Comparison of ENCODE assay signal across 8 cellular contexts in genomic region chr16:46830417-46830901, GRCh38. TPM values are rescaled to one million over a fixed set of nuclear protein-coding genes. Genes with fewer than 3 reads are reported as not detected.
A peak's percentile ranks its signal among the peaks of the same experiment; 100 is the strongest.
DNase-seq lines count a peak whose midpoint lies in the region; ATAC-seq and TF ChIP-seq lines count a peak whose summit lies in the region.

No MANE protein-coding gene starts in this region.

- H3K27me3 ChIP-seq in mammary epithelial cell (ENCODE audit: insufficient read depth, low read length): no peaks in the 10 kb centered on the region
- H3K27me3 ChIP-seq in right lobe of liver: no peaks in the 10 kb centered on the region

- peaks cover 50% of the 10 kb centered on the region for H3K79me2 ChIP-seq in mammary epithelial cell (ENCODE audit: insufficient read depth, low read length)

- TF ChIP-seq CTCF in mammary epithelial cell (conservative IDR thresholded peaks at IDR 0.05 in 1 of 2, IDR thresholded peaks at IDR 0.05 in 1 of 2; ENCODE audit: extremely low read depth in 1 of 2, insufficient read depth in 1 of 2, low read depth in 1 of 2, low read length in 2 of 2) (peak in 1 of 2 donors; percentile 1), right lobe of liver (IDR thresholded peaks at IDR 0.05) (peak in 1 of 4 donors; percentile 8)

- peak overlapping the region; percentile 87 for H3K9ac ChIP-seq in mammary epithelial cell (ENCODE audit: insufficient read depth, low read length)

- peak; percentile 51 for DNase-seq in NK-92 treated with Interleukin-12 subunit alpha and Interleukin-12 subunit beta, amount 100 ng/mL, for 24 hours (lab: John Stamatoyannopoulos, UW)
- DNase-seq in NK-92 (lab: John Stamatoyannopoulos, UW; ENCODE audit: unreplicated experiment): no peak
- peak; percentile 16 for DNase-seq in T follicular helper cell (ENCODE audit: low read depth)
- no peak for DNase-seq in mammary epithelial cell
- DNase-seq in right lobe of liver: peak; percentile 59 to 73 (median 60)
- peak; percentile 13 to 27 for DNase-seq in stimulated activated CD8-positive, alpha-beta memory T cell treated with anti-CD3 and anti-CD28 coated beads, Interleukin-2, amount 100 ng/mL, for 48 hours (ENCODE audit: low read depth in 2 of 2)
- no peak for DNase-seq in putamen (ENCODE audit: low spot score)

- intact Hi-C loops in mammary epithelial cell (cut with micrococcal nuclease) (loop anchor here (2.0 kb wide), 1 partner anchor 140 kb away; no protein-coding TSS in a partner anchor), right lobe of liver (cut with DNase I) (no loop called here)

- H3K4me2 ChIP-seq in mammary epithelial cell (ENCODE audit: insufficient read depth, low read depth, low read length): peak overlapping the region; percentile 96

- H3K27ac ChIP-seq in mammary epithelial cell (ENCODE audit: insufficient read depth, low read depth, low read length) (peak overlapping the region; percentile 82), right lobe of liver (peak overlapping the region; percentile 89 to 92 (median 90))

- H3K4me3 ChIP-seq in mammary epithelial cell (replicated peaks in 1 of 3; ENCODE audit: insufficient read depth in 1 of 3, low read depth in 2 of 3, low read length in 3 of 3) (peak overlapping the region; percentile 80 to 96 (median 81)), right lobe of liver (peak overlapping the region; percentile 82 to 88 (median 87))

- BruUV-seq in mammary epithelial cell (replicated peaks; lab: Mats Ljungman, UMichigan): no TSS peak

- no peaks in the 10 kb centered on the region for H3K36me3 ChIP-seq in mammary epithelial cell (ENCODE audit: insufficient read depth, low read length)
- H3K36me3 ChIP-seq in right lobe of liver: no peaks in the 10 kb centered on the region

- no peaks in the 10 kb centered on the region for H4K20me1 ChIP-seq in mammary epithelial cell (ENCODE audit: insufficient read depth, low read length)

- CTCF ChIA-PET in mammary epithelial cell (lab: Charles Lee; ENCODE audit: low non-redundant PET): no interaction called here

- dilution Hi-C loops in mammary epithelial cell (cut with HindIII; ENCODE audit: low sequenced_read_pairs): no loop called here

- 0% methylated on average over 6 of the region's 45 CpGs for WGBS in mammary epithelial cell (ENCODE audit: low coverage, missing lambda C conversion rate)
- under 1% methylated on average over 14 of the region's 45 CpGs for WGBS in right lobe of liver (ENCODE audit: insufficient coverage, low coverage, low lambda C conversion rate, missing lambda C conversion rate)

- H2AFZ ChIP-seq in mammary epithelial cell (ENCODE audit: low read depth, low read length): peak overlapping the region; percentile 96

- in situ Hi-C loops in mammary epithelial cell (cut with MboI; ENCODE audit: low sequenced_read_pairs in 2 of 2): no loop called here

- ATAC-seq in HG03064 (IDR thresholded peaks at IDR 0.05; ENCODE audit: low read depth, unreplicated experiment) (peak; percentile 9), right lobe of liver (peak; percentile 23 to 54 (median 46))

- H3K4me1 ChIP-seq in mammary epithelial cell (ENCODE audit: insufficient read depth, low read length): peaks cover 8% of the 10 kb centered on the region
- peaks cover 0 to 28% (median 3%) of the 10 kb centered on the region in 4 donors for H3K4me1 ChIP-seq in right lobe of liver

- H3K9me3 ChIP-seq in mammary epithelial cell (replicated peaks; ENCODE audit: insufficient read depth, low read length) (no peaks in the 10 kb centered on the region), right lobe of liver (no peaks in the 10 kb centered on the region)

- TF ChIP-seq POLR2A in right lobe of liver (IDR thresholded peaks at IDR 0.05): no peak

RNA-seq across cellular contexts. Expression of gene C16orf87, which starts 0.5 kb away (rescaled TPM):
- total RNA-seq in mammary epithelial cell (10 to 100 TPM in 1 of 2 donors, 1 to 10 TPM in 1; 8.0 to 12.3 TPM), right lobe of liver (1 to 10 TPM; 5.5 to 9.8 (median 7.4) TPM)
- polyA plus RNA-seq in mammary epithelial cell: 3.5 TPM
- 4.4 TPM for polyA minus RNA-seq in mammary epithelial cell

RNA-seq across cellular contexts. Expression of gene GPT2, which starts 53.7 kb away (rescaled TPM):
- total RNA-seq in mammary epithelial cell (10 to 100 TPM; 59.9 to 81.5 TPM), right lobe of liver (100 to 1,000 TPM in 2 of 6 experiments, 10 to 100 TPM in 4; 30.8 to 163 (median 92.0) TPM)
- 34.8 TPM for polyA plus RNA-seq in mammary epithelial cell
- polyA minus RNA-seq in mammary epithelial cell: 25.3 TPM

Comparison
In these comparisons a context has a peak if more than half of its experiments do, and no peak if none do; other contexts are left out.
1. DNase-seq: peak in NK-92 treated with Interleukin-12 subunit alpha and Interleukin-12 subunit beta, amount 100 ng/mL, for 24 hours (single experiment), T follicular helper cell (single experiment), right lobe of liver (3 of 3) and stimulated activated CD8-positive, alpha-beta memory T cell treated with anti-CD3 and anti-CD28 coated beads, Interleukin-2, amount 100 ng/mL, for 48 hours (2 of 2); none in NK-92 (single experiment), mammary epithelial cell (single experiment) and putamen (single experiment).